ENCODE assay signal across 16 cellular contexts in the genomic region with DNA sequence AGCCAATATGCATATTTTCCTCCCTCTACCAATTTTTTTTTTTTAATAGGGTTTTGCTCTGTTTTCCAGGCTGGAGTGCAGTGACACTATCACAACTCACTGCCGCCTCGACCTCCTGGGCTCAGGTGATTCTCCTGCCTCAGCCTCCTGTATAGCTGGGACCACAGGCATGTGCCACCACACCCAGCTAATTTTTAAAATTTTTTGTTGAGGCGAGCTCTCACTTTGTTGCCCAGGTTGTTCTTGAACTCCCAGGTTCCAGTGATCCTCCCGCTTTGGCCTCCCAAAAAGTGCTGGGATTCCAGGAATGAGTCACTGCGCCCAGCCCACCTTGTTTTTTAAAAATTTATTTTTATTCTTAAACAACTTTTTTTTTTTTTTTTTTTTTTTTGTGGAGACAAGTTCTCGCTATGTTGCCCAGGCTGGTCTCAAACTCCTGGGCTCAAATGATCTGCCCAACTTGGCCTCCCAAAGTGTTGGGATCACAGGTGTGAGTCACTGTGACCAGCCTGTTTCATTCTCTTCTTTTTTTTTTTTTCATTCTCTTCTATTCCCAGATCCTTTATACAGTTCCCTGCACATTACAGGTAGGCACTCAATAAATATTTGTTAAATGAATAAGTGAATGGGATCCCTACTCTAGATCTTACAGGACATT.
"Had no signal": no experiment of that assay in that cellular context is flagged by ENCODE, and none has a peak within 500 bp of the region (broad histone marks: within the 10 kb centered on the region; RNA-seq: fewer than 3 reads in every experiment).

No MANE protein-coding gene starts in this region.

- H3K27me3 ChIP-seq: body of pancreas, left lung, ovary, tibial artery had no signal

- DNase-seq: activated CD4-positive, alpha-beta memory T cell treated with anti-CD3 and anti-CD28 coated beads, Interleukin-2, amount 10 ng/mL, durations not matched to agents 7 days and 5 days; activated CD4-positive, alpha-beta T cell treated with anti-CD3 and anti-CD28 coated beads for 36 hours; amniotic stem cell; body of pancreas; cerebellar nuclear complex; islet precursor cell; left lung; mesendoderm; ovary; stimulated activated CD4-positive, alpha-beta T cell treated with anti-CD3 and anti-CD28 coated beads, Interleukin-15, amount 100 ng/mL, for 24 hours; stimulated activated CD4-positive, alpha-beta T cell treated with anti-CD3 and anti-CD28 coated beads, Interleukin-4, amount 100 ng/mL, for 24 hours; T-helper 9 cell; tibial artery; WERI-Rb-1 had no signal

- H3K27ac Mint-ChIP-seq: activated naive CD4-positive, alpha-beta T cell treated with anti-CD3 and anti-CD28 coated beads, Interleukin-2, amount 50 U/mL, for 24 hours had no signal

- H3K36me3 ChIP-seq: left lung, ovary, tibial artery, WERI-Rb-1 had no signal

- H3K4me3 ChIP-seq: body of pancreas, left lung, ovary, tibial artery had no signal

- H3K27ac ChIP-seq: body of pancreas, ovary, tibial artery, WERI-Rb-1 had no signal

- H3K4me1 Mint-ChIP-seq: activated naive CD4-positive, alpha-beta T cell treated with anti-CD3 and anti-CD28 coated beads, Interleukin-2, amount 50 U/mL, for 24 hours had no signal

- H3K4me3 Mint-ChIP-seq: activated CD4-positive, alpha-beta memory T cell treated with anti-CD3 and anti-CD28 coated beads, Interleukin-2, amount 10 ng/mL, durations not matched to agents 7 days and 5 days; activated CD4-positive, alpha-beta T cell treated with anti-CD3 and anti-CD28 coated beads for 36 hours; activated naive CD4-positive, alpha-beta T cell treated with anti-CD3 and anti-CD28 coated beads, Interleukin-2, amount 50 U/mL, for 24 hours had no signal

- FAIRE-seq: frontal cortex had no signal

- H3K9me3 ChIP-seq: body of pancreas, ovary, tibial artery had no signal

- H3K27me3 Mint-ChIP-seq: activated CD4-positive, alpha-beta memory T cell treated with anti-CD3 and anti-CD28 coated beads, Interleukin-2, amount 10 ng/mL, durations not matched to agents 7 days and 5 days; activated CD4-positive, alpha-beta T cell treated with anti-CD3 and anti-CD28 coated beads for 36 hours; activated naive CD4-positive, alpha-beta T cell treated with anti-CD3 and anti-CD28 coated beads, Interleukin-2, amount 50 U/mL, for 24 hours had no signal

- H3K4me1 ChIP-seq: body of pancreas, tibial artery had no signal

- ATAC-seq: body of pancreas, left lung had no signal
